ENCODE assay signal across 35 cellular contexts in the genomic region with DNA sequence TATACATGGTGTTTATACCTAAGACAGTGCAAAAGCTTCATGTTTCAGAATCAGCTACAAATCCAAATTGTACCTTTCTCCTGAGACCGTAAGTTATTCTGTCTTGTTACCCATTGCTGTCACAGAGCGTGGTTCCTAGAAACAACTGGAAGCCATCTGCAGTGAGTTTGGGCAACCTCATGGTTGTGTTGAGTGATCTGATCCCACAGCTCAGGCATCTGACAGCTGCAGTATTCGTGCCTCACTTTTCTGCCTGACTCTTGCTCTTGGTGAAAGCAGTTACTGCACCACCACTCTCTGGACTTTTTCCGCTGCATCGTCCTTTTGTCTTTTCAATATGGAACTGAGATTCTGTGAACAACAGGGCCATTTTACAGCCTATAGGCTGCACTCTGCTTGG.
"Had no signal": no experiment of that assay in that cellular context is flagged by ENCODE, and none has a peak within 500 bp of the region (broad histone marks: within the 10 kb centered on the region; RNA-seq: fewer than 3 reads in every experiment).

No MANE protein-coding gene starts in this region.

- H3K27me3 ChIP-seq: ascending aorta, cardiac muscle cell had no signal

- H3K27ac ChIP-seq: ascending aorta, cardiac muscle cell, VCaP had no signal

- H3K36me3 ChIP-seq: ascending aorta, cardiac muscle cell had no signal

- H3K4me3 Mint-ChIP-seq: activated B cell treated with CpG ODN at 0.5 μM for 24 hours; activated CD4-positive, alpha-beta memory T cell treated with anti-CD3 and anti-CD28 coated beads, Interleukin-2, amount 10 ng/mL, durations not matched to agents 7 days and 5 days; activated CD4-positive, alpha-beta T cell treated with anti-CD3 and anti-CD28 coated beads, Interleukin-2, amount 10 ng/mL, durations not matched to agents 7 days and 5 days; activated CD8-positive, alpha-beta memory T cell treated with anti-CD3 and anti-CD28 coated beads, Interleukin-2, amount 10 ng/mL, durations not matched to agents 7 days and 5 days; activated CD8-positive, alpha-beta T cell treated with anti-CD3 and anti-CD28 coated beads, Interleukin-2, amount 10 ng/mL, durations not matched to agents 7 days and 5 days; activated naive CD4-positive, alpha-beta T cell treated with anti-CD3 and anti-CD28 coated beads, Interleukin-2, amount 10 ng/mL, durations not matched to agents 7 days and 5 days; activated naive CD4-positive, alpha-beta T cell treated with anti-CD3 and anti-CD28 coated beads, Interleukin-2, amount 50 U/mL, for 24 hours; activated naive CD8-positive, alpha-beta T cell; activated naive CD8-positive, alpha-beta T cell treated with anti-CD3 and anti-CD28 coated beads, Interleukin-2, amount 10 ng/mL, durations not matched to agents 7 days and 5 days; activated naive CD8-positive, alpha-beta T cell treated with anti-CD3 and anti-CD28 coated beads, Interleukin-2, amount 50 U/mL, for 24 hours; activated T-cell treated with anti-CD3 and anti-CD28 coated beads, Interleukin-2, amount 50 U/mL, for 24 hours; brain; central memory CD8-positive, alpha-beta T cell; T-helper 1 cell treated with Interleukin-12 subunit alpha and Interleukin-12 subunit beta and Interleukin-4 antibody, amounts not matched to agents 30 μg/mL and 1 μg/mL, for 36 hours; T-helper 2 cell treated with Interferon-gamma antibody and Interleukin-4, amounts not matched to agents 5 μg/mL and 100 μg/mL, for 36 hours had no signal

- H3K9me3 ChIP-seq: ascending aorta had no signal

- H3K27ac Mint-ChIP-seq: activated B cell treated with CpG ODN at 0.5 μM for 24 hours; activated CD4-positive, alpha-beta memory T cell treated with anti-CD3 and anti-CD28 coated beads, Interleukin-2, amount 10 ng/mL, durations not matched to agents 7 days and 5 days; activated CD4-positive, alpha-beta T cell treated with anti-CD3 and anti-CD28 coated beads, Interleukin-2, amount 10 ng/mL, durations not matched to agents 7 days and 5 days; activated CD8-positive, alpha-beta memory T cell treated with anti-CD3 and anti-CD28 coated beads, Interleukin-2, amount 10 ng/mL, durations not matched to agents 7 days and 5 days; activated CD8-positive, alpha-beta T cell treated with anti-CD3 and anti-CD28 coated beads, Interleukin-2, amount 10 ng/mL, durations not matched to agents 7 days and 5 days; activated naive CD4-positive, alpha-beta T cell treated with anti-CD3 and anti-CD28 coated beads, Interleukin-2, amount 10 ng/mL, durations not matched to agents 7 days and 5 days; activated naive CD4-positive, alpha-beta T cell treated with anti-CD3 and anti-CD28 coated beads, Interleukin-2, amount 50 U/mL, for 24 hours; activated naive CD8-positive, alpha-beta T cell; activated naive CD8-positive, alpha-beta T cell treated with anti-CD3 and anti-CD28 coated beads, Interleukin-2, amount 10 ng/mL, durations not matched to agents 7 days and 5 days; activated naive CD8-positive, alpha-beta T cell treated with anti-CD3 and anti-CD28 coated beads, Interleukin-2, amount 50 U/mL, for 24 hours; activated T-cell treated with anti-CD3 and anti-CD28 coated beads, Interleukin-2, amount 50 U/mL, for 24 hours; activated T-helper 2 cell treated with anti-CD3 and anti-CD28 coated beads, Interferon-gamma antibody, Interleukin-2, Interleukin-4, amounts not matched to agents 10 μg/mL and 5 μg/mL and 100 μg/mL, durations not matched to agents 14 hours and 24 hours and 36 hours; brain; T-helper 1 cell treated with Interleukin-12 subunit alpha and Interleukin-12 subunit beta and Interleukin-4 antibody, amounts not matched to agents 30 μg/mL and 1 μg/mL, for 36 hours; T-helper 2 cell treated with Interferon-gamma antibody and Interleukin-4, amounts not matched to agents 5 μg/mL and 100 μg/mL, for 36 hours had no signal

- H3K36me3 Mint-ChIP-seq: activated CD8-positive, alpha-beta memory T cell treated with anti-CD3 and anti-CD28 coated beads, Interleukin-2, amount 10 ng/mL, durations not matched to agents 7 days and 5 days; activated naive CD4-positive, alpha-beta T cell treated with anti-CD3 and anti-CD28 coated beads, Interleukin-2, amount 10 ng/mL, durations not matched to agents 7 days and 5 days; activated naive CD4-positive, alpha-beta T cell treated with anti-CD3 and anti-CD28 coated beads, Interleukin-2, amount 50 U/mL, for 24 hours; activated naive CD8-positive, alpha-beta T cell; activated naive CD8-positive, alpha-beta T cell treated with anti-CD3 and anti-CD28 coated beads, Interleukin-2, amount 10 ng/mL, durations not matched to agents 7 days and 5 days; brain had no signal

- H3K4me1 Mint-ChIP-seq: activated B cell treated with CpG ODN at 0.5 μM for 24 hours; activated CD4-positive, alpha-beta memory T cell treated with anti-CD3 and anti-CD28 coated beads, Interleukin-2, amount 10 ng/mL, durations not matched to agents 7 days and 5 days; activated CD4-positive, alpha-beta T cell treated with anti-CD3 and anti-CD28 coated beads, Interleukin-2, amount 10 ng/mL, durations not matched to agents 7 days and 5 days; activated CD8-positive, alpha-beta memory T cell treated with anti-CD3 and anti-CD28 coated beads, Interleukin-2, amount 10 ng/mL, durations not matched to agents 7 days and 5 days; activated naive CD4-positive, alpha-beta T cell treated with anti-CD3 and anti-CD28 coated beads, Interleukin-2, amount 10 ng/mL, durations not matched to agents 7 days and 5 days; activated naive CD4-positive, alpha-beta T cell treated with anti-CD3 and anti-CD28 coated beads, Interleukin-2, amount 50 U/mL, for 24 hours; activated naive CD8-positive, alpha-beta T cell treated with anti-CD3 and anti-CD28 coated beads, Interleukin-2, amount 10 ng/mL, durations not matched to agents 7 days and 5 days; activated naive CD8-positive, alpha-beta T cell treated with anti-CD3 and anti-CD28 coated beads, Interleukin-2, amount 50 U/mL, for 24 hours; brain; central memory CD8-positive, alpha-beta T cell had no signal

- ATAC-seq: activated CD8-positive, alpha-beta memory T cell treated with anti-CD3 and anti-CD28 coated beads, Interleukin-2, amount 10 ng/mL, durations not matched to agents 7 days and 5 days; activated CD8-positive, alpha-beta T cell treated with anti-CD3 and anti-CD28 coated beads, Interleukin-2, amount 10 ng/mL, durations not matched to agents 7 days and 5 days; activated naive CD8-positive, alpha-beta T cell treated with anti-CD3 and anti-CD28 coated beads, Interleukin-2, amount 50 U/mL, for 24 hours had no signal

- H3K4me1 ChIP-seq: ascending aorta had no signal

- H3K27me3 Mint-ChIP-seq: activated B cell treated with CpG ODN at 0.5 μM for 24 hours; activated CD4-positive, alpha-beta memory T cell treated with anti-CD3 and anti-CD28 coated beads, Interleukin-2, amount 10 ng/mL, durations not matched to agents 7 days and 5 days; activated CD4-positive, alpha-beta T cell treated with anti-CD3 and anti-CD28 coated beads, Interleukin-2, amount 10 ng/mL, durations not matched to agents 7 days and 5 days; activated CD8-positive, alpha-beta memory T cell treated with anti-CD3 and anti-CD28 coated beads, Interleukin-2, amount 10 ng/mL, durations not matched to agents 7 days and 5 days; activated naive CD4-positive, alpha-beta T cell treated with anti-CD3 and anti-CD28 coated beads, Interleukin-2, amount 10 ng/mL, durations not matched to agents 7 days and 5 days; activated naive CD8-positive, alpha-beta T cell; activated naive CD8-positive, alpha-beta T cell treated with anti-CD3 and anti-CD28 coated beads, Interleukin-2, amount 10 ng/mL, durations not matched to agents 7 days and 5 days; activated T-cell treated with anti-CD3 and anti-CD28 coated beads, Interleukin-2, amount 50 U/mL, for 24 hours; central memory CD8-positive, alpha-beta T cell had no signal

- H3K4me3 ChIP-seq: ascending aorta, cardiac muscle cell had no signal

- H3K9me3 Mint-ChIP-seq: activated B cell treated with CpG ODN at 0.5 μM for 24 hours; activated CD4-positive, alpha-beta memory T cell treated with anti-CD3 and anti-CD28 coated beads, Interleukin-2, amount 10 ng/mL, durations not matched to agents 7 days and 5 days; activated CD4-positive, alpha-beta T cell treated with anti-CD3 and anti-CD28 coated beads, Interleukin-2, amount 10 ng/mL, durations not matched to agents 7 days and 5 days; activated naive CD4-positive, alpha-beta T cell treated with anti-CD3 and anti-CD28 coated beads, Interleukin-2, amount 10 ng/mL, durations not matched to agents 7 days and 5 days; activated naive CD8-positive, alpha-beta T cell treated with anti-CD3 and anti-CD28 coated beads, Interleukin-2, amount 10 ng/mL, durations not matched to agents 7 days and 5 days; activated T-cell treated with anti-CD3 and anti-CD28 coated beads, Interleukin-2, amount 50 U/mL, for 24 hours; activated T-helper 2 cell treated with anti-CD3 and anti-CD28 coated beads, Interferon-gamma antibody, Interleukin-2, Interleukin-4, amounts not matched to agents 10 μg/mL and 5 μg/mL and 100 μg/mL, durations not matched to agents 14 hours and 24 hours and 36 hours; T-helper 1 cell treated with Interleukin-12 subunit alpha and Interleukin-12 subunit beta and Interleukin-4 antibody, amounts not matched to agents 30 μg/mL and 1 μg/mL, for 36 hours; T-helper 2 cell treated with Interferon-gamma antibody and Interleukin-4, amounts not matched to agents 5 μg/mL and 100 μg/mL, for 36 hours had no signal

- DNase-seq: activated B cell treated with CpG ODN at 0.5 μM for 24 hours; activated CD4-positive, alpha-beta memory T cell treated with anti-CD3 and anti-CD28 coated beads, Interleukin-2, amount 10 ng/mL, durations not matched to agents 7 days and 5 days; activated CD4-positive, alpha-beta T cell treated with anti-CD3 and anti-CD28 coated beads for 4 hours; activated CD4-positive, alpha-beta T cell treated with anti-CD3 and anti-CD28 coated beads, Interleukin-2, amount 10 ng/mL, durations not matched to agents 7 days and 5 days; activated CD4-positive, alpha-beta T cell treated with anti-CD3 and anti-CD28 coated beads, Interleukin-2, amount 50 U/mL, for 48 hours; activated CD4-positive, CD25-positive, alpha-beta regulatory T cell treated with anti-CD3 and anti-CD28 coated beads, Interleukin-2, amount 50 U/mL, for 72 hours; activated CD8-positive, alpha-beta memory T cell treated with anti-CD3 and anti-CD28 coated beads for 24 hours; activated CD8-positive, alpha-beta memory T cell treated with anti-CD3 and anti-CD28 coated beads, Interleukin-2, amount 10 ng/mL, durations not matched to agents 7 days and 5 days; activated CD8-positive, alpha-beta memory T cell treated with anti-CD3 and anti-CD28 coated beads, Interleukin-2, amount 50 U/mL, for 48 hours; activated CD8-positive, alpha-beta T cell treated with anti-CD3 and anti-CD28 coated beads, Interleukin-2, amount 10 ng/mL, durations not matched to agents 7 days and 5 days; activated effector memory CD4-positive, alpha-beta T cell treated with Interleukin-2 at 50 U/mL for 16 hours; activated gamma-delta T cell; activated naive CD4-positive, alpha-beta T cell treated with anti-CD3 and anti-CD28 coated beads, Interleukin-2, amount 10 ng/mL, durations not matched to agents 7 days and 5 days; activated naive CD4-positive, alpha-beta T cell treated with Interleukin-2 at 50 U/mL for 16 hours; activated naive CD8-positive, alpha-beta T cell treated with anti-CD3 and anti-CD28 coated beads, Interleukin-2, amount 10 ng/mL, durations not matched to agents 7 days and 5 days; activated naive CD8-positive, alpha-beta T cell treated with anti-CD3 and anti-CD28 coated beads, Interleukin-2, amount 50 U/mL, for 24 hours; activated T-cell treated with anti-CD3 and anti-CD28 coated beads, Interleukin-2, amount 50 U/mL, for 24 hours; activated T-cell treated with anti-CD3 and anti-CD28 coated beads, Interleukin-2, amount 50 U/mL, for 48 hours; amygdala; anterior cingulate cortex; caudate nucleus; SW 1271; T-helper 1 cell; T-helper 2 cell; T-helper 9 cell had no signal
